Comparison of ENCODE assay signal across 28 cellular contexts in the genomic region with DNA sequence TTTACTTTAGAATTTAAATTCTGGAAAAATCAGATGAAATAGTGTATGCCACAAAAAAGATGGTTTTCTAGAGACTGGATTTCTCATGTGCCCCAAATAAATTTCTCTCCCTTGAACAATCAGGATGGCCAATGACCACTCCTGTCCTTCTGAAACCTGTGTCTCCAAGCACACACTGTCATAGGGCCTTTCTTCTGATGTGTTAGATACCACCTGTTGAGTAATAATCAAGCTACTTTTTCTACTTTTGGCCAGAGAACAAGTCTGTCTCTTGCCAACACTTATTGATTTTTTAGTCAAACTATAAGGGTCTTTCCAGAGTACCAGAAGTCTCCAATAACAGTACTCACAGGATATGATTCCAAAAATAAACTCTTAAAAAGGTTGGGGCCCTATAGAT.
"Had no signal": no experiment of that assay in that cellular context is flagged by ENCODE, and none has a peak within 500 bp of the region (broad histone marks: within the 10 kb centered on the region; RNA-seq: fewer than 3 reads in every experiment).

No MANE protein-coding gene starts in this region.

- H3K4me1 ChIP-seq: colonic mucosa, esophagus muscularis mucosa, esophagus squamous epithelium, gastroesophageal sphincter had no signal

- H3K36me3 ChIP-seq: colonic mucosa, esophagus muscularis mucosa, esophagus squamous epithelium, gastrocnemius medialis, gastroesophageal sphincter, heart left ventricle had no signal

- H3K4me3 Mint-ChIP-seq: dendritic cell treated with granulocyte-macrophage colony-stimulating factor and Interleukin-4, amounts not matched to agents 40 ng/mL and 50 ng/mL, for 4 days; effector memory CD8-positive, alpha-beta T cell; endodermal cell had no signal

- DNase-seq: colonic mucosa; cortex of kidney; dermis blood vessel endothelial cell; dorsolateral prefrontal cortex; effector CD4-positive, alpha-beta T cell; effector CD8-positive, alpha-beta T cell; effector memory CD4-positive, alpha-beta T cell; effector memory CD8-positive, alpha-beta T cell; endodermal cell; erythroblast; esophagus squamous epithelium; foreskin fibroblast; foreskin keratinocyte; foreskin melanocyte; gastrocnemius medialis; glutamatergic neuron; head of caudate nucleus; heart left ventricle had no signal

- ATAC-seq: effector memory CD8-positive, alpha-beta T cell; esophagus mucosa; foreskin keratinocyte; gastrocnemius medialis; gastroesophageal sphincter; heart left ventricle had no signal

- H3K27ac Mint-ChIP-seq: dendritic cell treated with granulocyte-macrophage colony-stimulating factor and Interleukin-4, amounts not matched to agents 40 ng/mL and 50 ng/mL, for 4 days; effector memory CD8-positive, alpha-beta T cell; endodermal cell had no signal

- H3K9me3 ChIP-seq: colonic mucosa, esophagus muscularis mucosa, esophagus squamous epithelium, gastrocnemius medialis, gastroesophageal sphincter, heart left ventricle had no signal

- H3K4me3 ChIP-seq: colonic mucosa, coronary artery, dorsolateral prefrontal cortex, esophagus muscularis mucosa, esophagus squamous epithelium, gastrocnemius medialis, gastroesophageal sphincter, heart left ventricle had no signal

- H3K9me3 Mint-ChIP-seq: dendritic cell treated with granulocyte-macrophage colony-stimulating factor and Interleukin-4, amounts not matched to agents 40 ng/mL and 50 ng/mL, for 4 days; effector memory CD8-positive, alpha-beta T cell had no signal

- H3K27me3 ChIP-seq: colonic mucosa, foreskin keratinocyte had no signal

- H3K27ac ChIP-seq: colonic mucosa, coronary artery, dorsolateral prefrontal cortex, epithelial cell of prostate, esophagus muscularis mucosa, esophagus squamous epithelium, foreskin keratinocyte, gastrocnemius medialis, gastroesophageal sphincter, heart left ventricle had no signal

- FAIRE-seq: colon, endometrium, endothelial cell of umbilical vein, frontal cortex had no signal
